Comparison of ENCODE assay signal across 13 cellular contexts in genomic region chr17:72219136-72219823, GRCh38.
A peak's percentile ranks its signal among the peaks of the same experiment; 100 is the strongest.
DNase-seq lines count a peak whose midpoint lies in the region; ATAC-seq, FAIRE-seq and TF ChIP-seq lines count a peak whose summit lies in the region.
"Had no signal": no experiment of that assay in that cellular context is flagged by ENCODE, and none has a peak within 500 bp of the region (broad histone marks: within the 10 kb centered on the region; RNA-seq: fewer than 3 reads in every experiment).

No MANE protein-coding gene starts in this region.

- no peak overlapping the region for H3K9ac ChIP-seq in HUES48 (ENCODE audit: low read depth, low read length)

- in situ Hi-C loops in astrocyte of the spinal cord (cut with HindIII; ENCODE audit: low sequenced_read_pairs): no loop called here

- BruUV-seq in Calu3 (replicated peaks; lab: Mats Ljungman, UMichigan): no TSS peak

- TF ChIP-seq CTCF in astrocyte of the spinal cord (IDR thresholded peaks at IDR 0.05; ENCODE audit: low read depth, low read length) (no peak), Calu3 (IDR thresholded peaks at IDR 0.05; ENCODE audit: unreplicated experiment) (no peak)

- H3K27me3 ChIP-seq in HUES48 (ENCODE audit: control insufficient read depth, insufficient read depth, low read length): peaks cover 54% of the 10 kb centered on the region
- H3K27me3 ChIP-seq: right lobe of liver had no signal

- H3K27ac ChIP-seq in HUES48 (ENCODE audit: low read depth, low read length): no peak overlapping the region
- H3K27ac ChIP-seq: right lobe of liver had no signal

- H3K4me3 ChIP-seq in HUES48 (ENCODE audit: low read depth, low read length): peak overlapping the region; percentile 55
- peak overlapping the region; percentile 8 for H3K4me3 ChIP-seq in astrocyte of the spinal cord (ENCODE audit: low read depth, low read length)
- H3K4me3 ChIP-seq: right lobe of liver had no signal

- H3K9me3 ChIP-seq in HUES48 (ENCODE audit: control insufficient read depth, insufficient read depth, low read length): no peaks in the 10 kb centered on the region
- H3K9me3 ChIP-seq: right lobe of liver had no signal

- H3K27ac Mint-ChIP-seq in Calu3 (ENCODE audit: unreplicated experiment): no peak overlapping the region
- H3K27ac Mint-ChIP-seq: activated naive CD8-positive, alpha-beta T cell treated with anti-CD3 and anti-CD28 coated beads, Interleukin-2, amount 10 ng/mL, durations not matched to agents 7 days and 5 days; CD8-positive, alpha-beta T cell had no signal

- no peak overlapping the region for H3K4me3 Mint-ChIP-seq in Calu3 (ENCODE audit: low read depth, unreplicated experiment)
- H3K4me3 Mint-ChIP-seq: activated naive CD8-positive, alpha-beta T cell treated with anti-CD3 and anti-CD28 coated beads, Interleukin-2, amount 10 ng/mL, durations not matched to agents 7 days and 5 days; CD8-positive, alpha-beta T cell had no signal

- no peak for FAIRE-seq in GM19239 (lab: Jason Lieb, UNC)
- FAIRE-seq: colon, GM18507 had no signal

- CTCF ChIA-PET in Calu3 (lab: Charles Lee): interaction anchor here (0.7 kb wide), 2 partner anchors 296 to 412 kb away, joined by 4 to 6 read pairs; no protein-coding TSS in a partner anchor

- peak; percentile 55 for ATAC-seq in sciatic nerve
- no peak for ATAC-seq in GM19455 (IDR thresholded peaks at IDR 0.05; ENCODE audit: unreplicated experiment)
- ATAC-seq: CD8-positive, alpha-beta T cell had no signal

- H3K4me1 Mint-ChIP-seq in Calu3 (ENCODE audit: low read depth, unreplicated experiment): no peaks in the 10 kb centered on the region
- H3K4me1 Mint-ChIP-seq: activated naive CD8-positive, alpha-beta T cell treated with anti-CD3 and anti-CD28 coated beads, Interleukin-2, amount 10 ng/mL, durations not matched to agents 7 days and 5 days had no signal

- no peaks in the 10 kb centered on the region for H3K36me3 Mint-ChIP-seq in Calu3 (ENCODE audit: insufficient read depth, unreplicated experiment)
- H3K36me3 Mint-ChIP-seq: activated naive CD8-positive, alpha-beta T cell treated with anti-CD3 and anti-CD28 coated beads, Interleukin-2, amount 10 ng/mL, durations not matched to agents 7 days and 5 days; CD8-positive, alpha-beta T cell had no signal

- intact Hi-C loops in sciatic nerve (cut with DNase I): no loop called here
- intact Hi-C loops in Calu3 (cut with micrococcal nuclease; ENCODE audit: unreplicated experiment): no loop called here

- no peaks in the 10 kb centered on the region for H3K36me3 ChIP-seq in HUES48 (ENCODE audit: control insufficient read depth, insufficient read depth, low read length)
- H3K36me3 ChIP-seq: right lobe of liver had no signal

- H3K27me3 Mint-ChIP-seq in Calu3 (ENCODE audit: unreplicated experiment): no peaks in the 10 kb centered on the region

- H3K4me1 ChIP-seq in HUES48 (ENCODE audit: control insufficient read depth, insufficient read depth, low read length): peaks cover 30% of the 10 kb centered on the region
- H3K4me1 ChIP-seq: right lobe of liver had no signal

- H3K9me3 Mint-ChIP-seq in Calu3 (ENCODE audit: low read depth, unreplicated experiment): peaks cover 3% of the 10 kb centered on the region
- H3K9me3 Mint-ChIP-seq: CD8-positive, alpha-beta T cell had no signal

- DNase-seq in astrocyte of the spinal cord (ENCODE audit: low read depth, low spot score): no peak
- peak; percentile 43 for DNase-seq in iPS-NIHi11 (ENCODE audit: low spot score)
- DNase-seq in sciatic nerve (ENCODE audit: low spot score): no peak
- DNase-seq in Calu3: no peak
- DNase-seq in GM19239 (ENCODE audit: insufficient read length, low spot score): no peak
- DNase-seq in activated CD8-positive, alpha-beta memory T cell treated with anti-CD3 and anti-CD28 coated beads, Interleukin-2, amount 50 U/mL, for 4 hours: no peak
- DNase-seq: activated naive CD8-positive, alpha-beta T cell treated with anti-CD3 and anti-CD28 coated beads, Interleukin-2, amount 10 ng/mL, durations not matched to agents 7 days and 5 days; CD8-positive, alpha-beta T cell; right lobe of liver had no signal
